ENCODE assay signal across 8 cellular contexts in the genomic region with DNA sequence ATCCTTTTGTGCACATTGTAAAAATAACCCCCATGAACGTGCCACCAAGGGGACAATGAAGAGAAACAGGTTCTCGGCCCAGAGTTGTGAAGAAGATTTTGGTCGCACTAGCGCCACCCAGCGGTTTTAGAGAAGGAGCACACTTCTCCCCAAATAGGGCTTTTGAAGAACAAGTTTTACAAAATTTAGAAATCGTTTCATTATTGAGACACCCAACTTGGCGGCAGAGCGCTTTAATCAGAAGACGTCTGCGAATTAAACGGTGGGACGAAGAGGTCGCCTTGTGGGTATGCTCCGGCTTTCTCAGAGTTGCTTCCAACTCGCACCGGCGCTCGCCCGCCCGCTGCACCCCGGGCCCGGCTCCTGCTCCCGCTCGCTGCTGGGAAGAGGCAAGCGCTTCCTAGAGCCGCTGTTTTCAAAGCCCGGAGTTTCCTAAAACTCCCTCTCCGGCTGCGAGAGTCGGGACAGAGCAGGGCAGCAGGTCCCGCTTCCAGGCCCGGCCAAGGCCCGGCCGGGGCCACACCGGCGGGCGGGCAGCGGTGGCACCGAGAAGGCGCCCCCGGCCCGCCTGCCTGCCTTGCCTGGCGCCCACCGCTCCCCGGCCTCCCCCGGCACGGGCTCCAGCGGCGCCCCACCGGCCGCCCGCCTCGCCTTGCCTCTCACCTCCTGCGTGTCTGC. TPM values are rescaled to one million over a fixed set of nuclear protein-coding genes. Genes with fewer than 3 reads are reported as not detected.
DNase-seq lines count a peak whose midpoint lies in the region; ATAC-seq and TF ChIP-seq lines count a peak whose summit lies in the region.

No MANE protein-coding gene starts in this region.

- ATAC-seq in GM21423 (IDR thresholded peaks at IDR 0.05; ENCODE audit: unreplicated experiment) = no peak

- in situ Hi-C loops in transverse colon (cut with MboI; ENCODE audit: low pct_ligation_motif_present in 1 of 4, low pct_unique_long_range_greater_than_20kb in 1 of 4, low sequenced_read_pairs in 3 of 4) = no loop called here

- TF ChIP-seq POLR2A in transverse colon (IDR thresholded peaks at IDR 0.05) = peak; percentile 41

- peak overlapping the region; percentile 78 for H3K27ac Mint-ChIP-seq in mesothelial cell of epicardium

- TF ChIP-seq EP300 in transverse colon (IDR thresholded peaks at IDR 0.05; ENCODE audit: low read depth) = no peak

- H3K4me1 ChIP-seq in transverse colon = peaks cover 6 to 41% (median 25%) of the 10 kb centered on the region in 4 donors

- peak; percentile 78 for DNase-seq in 8988T
- DNase-seq in GF-D8 (lab: John Stamatoyannopoulos, UW) = peak; percentile 25
- peak; percentile 79 for DNase-seq in NCI-H1436 (lab: John Stamatoyannopoulos, UW)
- peak; percentile 78 for DNase-seq in SK-N-MC (ENCODE audit: low read depth, low spot score)
- DNase-seq in ecto neural progenitor cell (ENCODE audit: low spot score) = peak; percentile 85
- DNase-seq in mesothelial cell of epicardium (ENCODE audit: low spot score in 2 of 2, unreplicated experiment in 2 of 2) = peak; percentile 56 to 82
- peak; percentile 82 for DNase-seq in transverse colon

- H3K9me3 ChIP-seq in SK-N-MC (ENCODE audit: low read depth, low read length) (no peaks in the 10 kb centered on the region), transverse colon (no peaks in the 10 kb centered on the region)

- 9% methylated on average over 37 of the region's 54 CpGs; no CpG with 5 or more reads in 1 of the 2 donors for WGBS in transverse colon (ENCODE audit: low coverage in 1 of 2), 2 donors

- H3K36me3 ChIP-seq in SK-N-MC (ENCODE audit: insufficient read depth, low read length) = peaks cover 11% of the 10 kb centered on the region
- no peaks in the 10 kb centered on the region for H3K36me3 ChIP-seq in transverse colon

- no peaks in the 10 kb centered on the region for H3K9me3 Mint-ChIP-seq in mesothelial cell of epicardium

- peaks cover 12% of the 10 kb centered on the region for H3K36me3 Mint-ChIP-seq in mesothelial cell of epicardium

- peaks cover 88% of the 10 kb centered on the region for H3K27me3 Mint-ChIP-seq in mesothelial cell of epicardium (ENCODE audit: low read depth)

- intact Hi-C loops in transverse colon (cut with DNase I; ENCODE audit: low total_unique reads) = no loop called here

- peak; percentile 96 for TF ChIP-seq CTCF in mesothelial cell of epicardium (IDR thresholded peaks at IDR 0.05; ENCODE audit: unreplicated experiment)
- TF ChIP-seq CTCF in transverse colon (IDR thresholded peaks at IDR 0.05) = peak; percentile 56 to 88 (median 72)

- peaks cover 40% of the 10 kb centered on the region for H3K4me1 Mint-ChIP-seq in mesothelial cell of epicardium

- H3K4me3 ChIP-seq in SK-N-MC = peak overlapping the region; percentile 90
- peak overlapping the region; percentile 2 to 68 (median 62) for H3K4me3 ChIP-seq in transverse colon

- H3K27ac ChIP-seq in SK-N-MC (peak overlapping the region; percentile 74), transverse colon (peak overlapping the region; percentile 90 to 94 (median 90))

- peak overlapping the region; percentile 74 for H3K9ac ChIP-seq in SK-N-MC (ENCODE audit: insufficient read length)

- H3K4me3 Mint-ChIP-seq in mesothelial cell of epicardium = peak overlapping the region; percentile 77

- H3K27me3 ChIP-seq in transverse colon = peaks cover 97% of the 10 kb centered on the region

RNA-seq across cellular contexts. Expression of a gene that starts 0.7 kb away (rescaled TPM):
- total RNA-seq in mesothelial cell of epicardium = 19.3 to 21.8 TPM (median 19.7 TPM) in 3 replicates
- 100 to 1,000 TPM in 1 of 4 donors, 10 to 100 TPM in 3; 53.2 to 157 (median 71.4) TPM for total RNA-seq in transverse colon

RNA-seq across cellular contexts. Expression of a gene that starts 1.1 kb away (rescaled TPM):
- 2.7 to 3.5 TPM (median 2.8 TPM) in 3 replicates for total RNA-seq in mesothelial cell of epicardium
- total RNA-seq in transverse colon = 10 to 100 TPM in 1 of 4 donors, 1 to 10 TPM in 3; 1.5 to 12.5 (median 4.9) TPM

Comparison
In these comparisons a context has a peak if more than half of its experiments do, and no peak if none do; other contexts are left out.
1. DNase-seq: peak in every context shown above with its lines; median percentile 85 in ecto neural progenitor cell; 82 in transverse colon; 79 in NCI-H1436; 78 in 8988T; 78 in SK-N-MC; 69 in mesothelial cell of epicardium; 25 in GF-D8.